In genomic region chr11:105829084-105829483, GRCh38 we compare ENCODE assay signal across 13 cellular contexts.
DNase-seq lines count a peak whose midpoint lies in the region; ATAC-seq and TF ChIP-seq lines count a peak whose summit lies in the region.
"Had no signal": no experiment of that assay in that cellular context is flagged by ENCODE, and none has a peak within 500 bp of the region (broad histone marks: within the 10 kb centered on the region; RNA-seq: fewer than 3 reads in every experiment).

No MANE protein-coding gene starts in this region.

- no peaks in the 10 kb centered on the region for H3K9me3 ChIP-seq in prostate gland

- no peaks in the 10 kb centered on the region for H3K36me3 Mint-ChIP-seq in activated naive CD8-positive, alpha-beta T cell treated with anti-CD3 and anti-CD28 coated beads for 36 hours
- H3K36me3 Mint-ChIP-seq: T-cell had no signal

- peak; percentile 87 for ATAC-seq in GM18873 (IDR thresholded peaks at IDR 0.05; ENCODE audit: low FRiP score, unreplicated experiment)
- peak; percentile 70 for ATAC-seq in HG02610 (IDR thresholded peaks at IDR 0.05; ENCODE audit: unreplicated experiment)
- ATAC-seq in HG03469 (IDR thresholded peaks at IDR 0.05; ENCODE audit: unreplicated experiment): peak; percentile 98
- ATAC-seq: T-cell had no signal

- H3K4me3 Mint-ChIP-seq in activated naive CD8-positive, alpha-beta T cell treated with anti-CD3 and anti-CD28 coated beads for 36 hours: no peak overlapping the region
- H3K4me3 Mint-ChIP-seq: nephron progenitor cell, T-cell had no signal

- no peaks in the 10 kb centered on the region for H3K36me3 ChIP-seq in prostate gland

- no peaks in the 10 kb centered on the region for H3K4me1 Mint-ChIP-seq in activated naive CD8-positive, alpha-beta T cell treated with anti-CD3 and anti-CD28 coated beads for 36 hours
- H3K4me1 Mint-ChIP-seq: nephron progenitor cell, T-cell had no signal

- WGBS in prostate gland: 93% methylated on average over 1 of the region's 1 CpG

- TF ChIP-seq CTCF in prostate gland (IDR thresholded peaks at IDR 0.05): no peak

- H3K4me3 ChIP-seq in prostate gland: no peak overlapping the region
- H3K4me3 ChIP-seq: dorsolateral prefrontal cortex had no signal

- no peaks in the 10 kb centered on the region for H3K27me3 Mint-ChIP-seq in activated naive CD8-positive, alpha-beta T cell treated with anti-CD3 and anti-CD28 coated beads for 36 hours

- no peaks in the 10 kb centered on the region for H3K9me3 Mint-ChIP-seq in activated naive CD8-positive, alpha-beta T cell treated with anti-CD3 and anti-CD28 coated beads for 36 hours
- H3K9me3 Mint-ChIP-seq: nephron progenitor cell, T-cell had no signal

- peak; percentile 42 for DNase-seq in medulla oblongata (ENCODE audit: extremely low spot score)
- no peak for DNase-seq in prostate gland (ENCODE audit: low spot score)
- no peak for DNase-seq in nucleus accumbens (lab: John Stamatoyannopoulos, UW)
- DNase-seq in activated naive CD8-positive, alpha-beta T cell treated with anti-CD3 and anti-CD28 coated beads for 36 hours: no peak
- DNase-seq in HuH-7.5 (ENCODE audit: low spot score): no peak
- DNase-seq: dorsolateral prefrontal cortex, hypothalamus, NCI-H2029 treated with DMSO at 0.1 percent for 48 hours, nephron progenitor cell, T-cell had no signal

- H3K27ac Mint-ChIP-seq in activated naive CD8-positive, alpha-beta T cell treated with anti-CD3 and anti-CD28 coated beads for 36 hours: no peak overlapping the region
- H3K27ac Mint-ChIP-seq: nephron progenitor cell, T-cell had no signal

- no peak overlapping the region for H3K27ac ChIP-seq in prostate gland
- H3K27ac ChIP-seq: dorsolateral prefrontal cortex had no signal

- no peaks in the 10 kb centered on the region for H3K4me1 ChIP-seq in prostate gland (replicated peaks)

- TF ChIP-seq POLR2A in prostate gland (IDR thresholded peaks at IDR 0.05): no peak

- intact Hi-C loops in prostate gland (cut with DNase I): no loop called here

- H3K27me3 ChIP-seq in prostate gland (replicated peaks; ENCODE audit: insufficient read depth): no peaks in the 10 kb centered on the region
- H3K27me3 ChIP-seq: dorsolateral prefrontal cortex had no signal
